8 cellular contexts compared by ENCODE assay signal in the genomic region with DNA sequence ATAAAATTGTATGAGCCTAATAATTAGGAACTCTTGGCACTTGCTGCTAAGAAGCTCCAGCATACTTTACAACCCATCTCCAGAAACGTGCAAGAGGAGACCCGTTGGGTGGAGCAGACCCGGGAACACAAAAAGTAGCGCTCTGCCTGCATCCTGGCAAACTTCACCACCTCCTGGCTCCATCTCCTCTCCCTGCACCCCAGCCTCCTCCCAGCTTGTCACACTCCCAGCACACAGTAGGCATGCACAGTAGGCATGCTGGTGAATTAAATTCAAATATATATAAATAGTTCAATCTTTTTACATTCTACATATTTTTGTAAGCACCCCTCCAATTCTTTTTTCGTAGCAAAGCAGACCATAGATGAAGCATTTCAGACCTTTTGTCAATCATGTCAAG. TPM values are rescaled to one million over a fixed set of nuclear protein-coding genes. Genes with fewer than 3 reads are reported as not detected.
A peak's percentile ranks its signal among the peaks of the same experiment; 100 is the strongest.
DNase-seq lines count a peak whose midpoint lies in the region; TF ChIP-seq lines count a peak whose summit lies in the region.

No MANE protein-coding gene starts in this region.

- H3K27me3 ChIP-seq in A673 (replicated peaks; ENCODE audit: insufficient read depth, low read depth, low read length, poor library complexity): no peaks in the 10 kb centered on the region
- no peaks in the 10 kb centered on the region for H3K27me3 ChIP-seq in breast epithelium
- H3K27me3 ChIP-seq in muscle layer of duodenum (ENCODE audit: low read depth, low read length): no peaks in the 10 kb centered on the region

- TF ChIP-seq CTCF in A673 (conservative IDR thresholded peaks at IDR 0.05; ENCODE audit: low read depth, low read length) (no peak), HFF-Myc (IDR thresholded peaks at IDR 0.05; ENCODE audit: low read depth, low read length, missing control alignments) (no peak), breast epithelium (IDR thresholded peaks at IDR 0.05) (no peak)

- H3K9me3 ChIP-seq in A673 (ENCODE audit: low read depth, low read length, poor library complexity, severe bottlenecking): no peaks in the 10 kb centered on the region
- no peaks in the 10 kb centered on the region for H3K9me3 ChIP-seq in breast epithelium
- no peaks in the 10 kb centered on the region for H3K9me3 ChIP-seq in muscle layer of duodenum (ENCODE audit: control insufficient read depth in 1 of 2, low read length in 2 of 2)

- intact Hi-C loops in A673 (cut with micrococcal nuclease; ENCODE audit: unreplicated experiment): loop anchor here (10.0 kb wide), 1 partner anchor 228 kb away; no protein-coding TSS in a partner anchor
- intact Hi-C loops in breast epithelium (cut with DNase I; ENCODE audit: low total_unique reads): no loop called here

- H3K4me3 ChIP-seq in A673 (ENCODE audit: low read depth, low read length, poor library complexity, severe bottlenecking) (peak overlapping the region; percentile 77), HFF-Myc (replicated peaks; ENCODE audit: low read depth, low read length) (peak overlapping the region; percentile 73), breast epithelium (peak overlapping the region; percentile 84 to 86 (median 84)), muscle layer of duodenum (ENCODE audit: low read depth in 1 of 2, low read length in 2 of 2) (peak overlapping the region; percentile 60 to 98)

- TF ChIP-seq POLR2A in breast epithelium (IDR thresholded peaks at IDR 0.05) (no peak), erythroblast (IDR thresholded peaks at IDR 0.05; ENCODE audit: low read length) (no peak)

- no peak overlapping the region for H3K27ac ChIP-seq in A673 (ENCODE audit: low read depth, low read length, poor library complexity, severe bottlenecking)
- no peak overlapping the region for H3K27ac ChIP-seq in breast epithelium
- no peak overlapping the region for H3K27ac ChIP-seq in muscle layer of duodenum (ENCODE audit: low read length)

- POLR2A ChIA-PET in A673 (lab: Charles Lee; ENCODE audit: low non-redundant PET): no interaction called here

- CTCF ChIA-PET in A673 (lab: Charles Lee): no interaction called here

- DNase-seq in A673 (ENCODE audit: low spot score) (no peak), HFF-Myc (ENCODE audit: extremely low read depth, low read depth) (no peak), breast epithelium (ENCODE audit: low spot score in 2 of 2) (no peak), NOMO-1 (lab: John Stamatoyannopoulos, UW; ENCODE audit: unreplicated experiment in 2 of 2) (no peak), erythroblast (lab: John Stamatoyannopoulos, UW) (no peak), NCI-H1417 treated with DMSO at 0.1 percent for 48 hours (lab: John Stamatoyannopoulos, UW) (no peak), NCI-H345 (lab: John Stamatoyannopoulos, UW) (no peak)

- BruUV-seq in A673 (replicated peaks; lab: Mats Ljungman, UMichigan): no TSS peak

- H3K36me3 ChIP-seq in A673 (ENCODE audit: insufficient read depth, low read length, poor library complexity, severe bottlenecking) (no peaks in the 10 kb centered on the region), breast epithelium (no peaks in the 10 kb centered on the region), muscle layer of duodenum (ENCODE audit: control insufficient read depth in 1 of 2, insufficient read depth in 2 of 2, low read length in 2 of 2) (no peaks in the 10 kb centered on the region)

- H3K4me1 ChIP-seq in A673 (ENCODE audit: insufficient read depth, low read length, poor library complexity, severe bottlenecking) (no peaks in the 10 kb centered on the region), breast epithelium (no peaks in the 10 kb centered on the region), muscle layer of duodenum (ENCODE audit: control insufficient read depth in 1 of 2, insufficient read depth in 2 of 2, low read length in 2 of 2) (peaks cover 0 to 7% of the 10 kb centered on the region in 2 donors)

RNA-seq across cellular contexts. Expression of a gene that starts 1.2 kb away (rescaled TPM):
- total RNA-seq in A673 (2021) (7.7 and 9.9 TPM in 2 replicates), breast epithelium (10 to 100 TPM; 30.2 to 39.3 (median 34.1) TPM)

RNA-seq across cellular contexts. Expression of a gene that starts 33.3 kb away (rescaled TPM):
- total RNA-seq in A673 (2021) (312 TPM in 2 replicates), breast epithelium (100 to 1,000 TPM; 373 to 507 (median 440) TPM)

RNA-seq across cellular contexts. Expression of a gene that starts 41.6 kb away (rescaled TPM):
- total RNA-seq in A673 (2021): 97.9 and 122 TPM in 2 replicates
- total RNA-seq in breast epithelium: 10 to 100 TPM; 26.2 to 51.4 (median 40.0) TPM
